ENCODE assay signal across 8 cellular contexts in the genomic region with DNA sequence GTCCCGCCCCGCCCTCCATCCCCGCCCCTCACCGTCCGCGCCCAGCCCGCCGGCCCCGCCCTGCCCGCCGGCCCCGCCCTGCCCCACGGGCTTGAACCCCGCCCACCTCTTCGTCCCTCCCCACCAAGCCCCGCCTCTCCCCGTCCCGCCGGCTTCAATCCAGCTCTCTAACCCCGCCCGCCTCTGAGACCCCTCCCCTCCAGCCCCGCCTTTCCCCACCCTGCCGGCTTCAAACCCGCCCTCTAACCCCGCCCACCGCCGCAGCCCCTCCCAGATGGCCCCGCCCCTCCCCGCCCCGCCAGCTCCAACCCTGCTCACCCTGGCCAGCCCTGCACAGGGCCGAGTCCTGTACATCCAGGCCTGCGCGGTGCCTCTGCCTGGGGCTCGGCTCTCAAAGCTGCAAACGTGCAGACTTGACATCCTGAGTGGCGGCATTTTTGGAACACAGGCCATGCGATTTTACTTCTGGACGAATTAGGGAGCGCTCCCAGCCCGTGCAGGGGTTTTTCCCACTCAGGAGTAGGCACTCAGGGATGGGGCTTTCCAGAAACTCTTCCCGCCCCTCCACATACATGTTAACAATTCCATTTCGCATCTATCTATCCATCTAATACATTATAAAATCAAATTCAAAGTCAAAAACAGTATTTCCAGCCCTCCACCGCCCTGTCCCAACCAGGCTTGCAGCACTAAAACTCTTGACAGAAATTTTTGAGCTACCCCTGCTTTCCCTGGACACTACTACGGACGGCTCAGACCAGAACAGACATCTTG. TPM values are rescaled to one million over a fixed set of nuclear protein-coding genes. Genes with fewer than 3 reads are reported as not detected.
DNase-seq lines count a peak whose midpoint lies in the region; ATAC-seq and TF ChIP-seq lines count a peak whose summit lies in the region.

No MANE protein-coding gene starts in this region.

- peak; percentile 41 to 55 for TF ChIP-seq POLR2A in tibial nerve (IDR thresholded peaks at IDR 0.05)

- peak; percentile 43 for ATAC-seq in HG02571 (IDR thresholded peaks at IDR 0.05; ENCODE audit: unreplicated experiment)
- ATAC-seq in activated naive CD8-positive, alpha-beta T cell treated with anti-CD3 and anti-CD28 coated beads, Interleukin-2, amount 50 U/mL, for 24 hours: peak; percentile 69

- peak overlapping the region; percentile 77 for H3K27ac Mint-ChIP-seq in activated naive CD8-positive, alpha-beta T cell treated with anti-CD3 and anti-CD28 coated beads, Interleukin-2, amount 50 U/mL, for 24 hours

- H3K36me3 ChIP-seq in cardiac muscle cell (no peaks in the 10 kb centered on the region), tibial nerve (no peaks in the 10 kb centered on the region)

- H3K27ac ChIP-seq in cardiac muscle cell: no peak overlapping the region
- H3K27ac ChIP-seq in tibial nerve: peak overlapping the region in 3 of 4 donors; percentile 38 to 68 (median 51)

- H3K27me3 Mint-ChIP-seq in activated naive CD8-positive, alpha-beta T cell treated with anti-CD3 and anti-CD28 coated beads, Interleukin-2, amount 50 U/mL, for 24 hours: no peaks in the 10 kb centered on the region

- H3K9me3 Mint-ChIP-seq in activated naive CD8-positive, alpha-beta T cell treated with anti-CD3 and anti-CD28 coated beads, Interleukin-2, amount 50 U/mL, for 24 hours: no peaks in the 10 kb centered on the region

- WGBS in tibial nerve, 2 donors: 25 to 41% methylated on average over 13 to 20 of the region's 45 CpGs

- H3K9me3 ChIP-seq in cardiac muscle cell (ENCODE audit: low read depth) (no peaks in the 10 kb centered on the region), tibial nerve (no peaks in the 10 kb centered on the region)

- peaks cover 1% of the 10 kb centered on the region for H3K36me3 Mint-ChIP-seq in activated naive CD8-positive, alpha-beta T cell treated with anti-CD3 and anti-CD28 coated beads, Interleukin-2, amount 50 U/mL, for 24 hours (ENCODE audit: low read depth)

- peaks cover 48% of the 10 kb centered on the region for H3K4me1 Mint-ChIP-seq in activated naive CD8-positive, alpha-beta T cell treated with anti-CD3 and anti-CD28 coated beads, Interleukin-2, amount 50 U/mL, for 24 hours

- no peaks in the 10 kb centered on the region for H3K27me3 ChIP-seq in cardiac muscle cell
- H3K27me3 ChIP-seq in tibial nerve: no peaks in the 10 kb centered on the region

- intact Hi-C loops in posterior vena cava (cut with DNase I): no loop called here

- peak in 1 of 2 donors; percentile 56 for TF ChIP-seq EP300 in tibial nerve (IDR thresholded peaks at IDR 0.05)

- H3K4me3 ChIP-seq in cardiac muscle cell (no peak overlapping the region), tibial nerve (peak overlapping the region in 3 of 4 donors; percentile 6 to 29 (median 27))

- TF ChIP-seq CTCF in cardiac muscle cell (IDR thresholded peaks at IDR 0.05; ENCODE audit: low read depth, low read length) (no peak), tibial nerve (IDR thresholded peaks at IDR 0.05) (no peak)

- peak; percentile 89 for DNase-seq in GM04504 (ENCODE audit: low read depth)
- peak; percentile 82 for DNase-seq in NCI-H1048 (lab: John Stamatoyannopoulos, UW)
- DNase-seq in SW480 (ENCODE audit: low spot score): peak; percentile 85
- DNase-seq in activated naive CD8-positive, alpha-beta T cell treated with anti-CD3 and anti-CD28 coated beads, Interleukin-2, amount 50 U/mL, for 24 hours: peak; percentile 97
- DNase-seq in cardiac muscle cell (ENCODE audit: low read depth in 1 of 2, low spot score in 1 of 2): peak; percentile 98 to 99
- peak; percentile 99 for DNase-seq in posterior vena cava (ENCODE audit: low spot score)
- peak; percentile 92 to 96 for DNase-seq in tibial nerve (ENCODE audit: low spot score in 2 of 2)

- peak overlapping the region; percentile 60 for H3K4me3 Mint-ChIP-seq in activated naive CD8-positive, alpha-beta T cell treated with anti-CD3 and anti-CD28 coated beads, Interleukin-2, amount 50 U/mL, for 24 hours

- peaks cover 11% of the 10 kb centered on the region for H3K4me1 ChIP-seq in cardiac muscle cell (ENCODE audit: low read depth)
- peaks cover 0 to 42% (median 17%) of the 10 kb centered on the region in 4 donors for H3K4me1 ChIP-seq in tibial nerve

RNA-seq across cellular contexts. Expression of gene NMT2, which starts 0.5 kb away (rescaled TPM):
- total RNA-seq in cardiac muscle cell (11.0 and 14.1 TPM in 2 replicates), posterior vena cava (10 to 100 TPM; 15.1 to 18.9 TPM), tibial nerve (10 to 100 TPM; 18.2 to 29.7 (median 24.0) TPM)
- polyA plus RNA-seq in cardiac muscle cell: 8.7 and 13.0 TPM in 2 replicates
